Comparison of ENCODE assay signal across 14 cellular contexts in the genomic region with DNA sequence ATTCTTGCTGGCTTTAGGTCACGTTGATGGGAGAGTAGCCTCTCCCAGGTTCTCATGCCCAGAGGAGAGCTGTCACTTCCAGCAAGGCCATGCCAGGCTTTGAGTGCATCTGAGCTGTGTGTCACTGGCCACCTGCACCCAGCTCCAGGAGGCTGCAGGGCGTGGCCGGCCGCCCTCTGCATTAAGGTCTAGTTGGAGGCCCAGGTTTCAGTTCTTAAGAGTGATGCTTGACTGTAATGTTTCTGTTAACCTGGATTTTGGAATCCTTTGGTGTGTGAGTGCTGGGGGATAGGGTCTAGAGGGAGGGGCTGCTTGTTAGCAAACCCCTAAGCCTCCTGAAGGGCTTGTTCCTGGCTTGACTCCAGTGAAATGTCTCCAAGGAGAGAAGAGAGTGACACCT.
"Had no signal": no experiment of that assay in that cellular context is flagged by ENCODE, and none has a peak within 500 bp of the region (broad histone marks: within the 10 kb centered on the region; RNA-seq: fewer than 3 reads in every experiment).

No MANE protein-coding gene starts in this region.

- H3K9me3 ChIP-seq: lower lobe of right lung, psoas muscle, right lobe of liver, spleen, upper lobe of left lung had no signal

- DNase-seq: activated CD4-positive, alpha-beta T cell treated with anti-CD3 and anti-CD28 coated beads, Interleukin-2, amount 50 U/mL, for 4 hours; activated gamma-delta T cell treated with Interleukin-2 at 50 U/mL for 16 hours; activated T-cell treated with anti-CD3 and anti-CD28 coated beads, Interleukin-2, amount 50 U/mL, for 48 hours; foreskin keratinocyte; left cardiac atrium; lower lobe of right lung; psoas muscle; right lobe of liver; spleen; stimulated activated CD4-positive, alpha-beta T cell treated with anti-CD3 and anti-CD28 coated beads, Interleukin-1b, Interleukin-23, amount 100 ng/mL, for 48 hours; stimulated activated naive CD4-positive, alpha-beta T cell treated with Interleukin-2 at 50 U/mL for 16 hours had no signal

- H3K36me3 ChIP-seq: cardiac muscle cell, lower lobe of right lung, right lobe of liver, spleen, upper lobe of left lung had no signal

- H3K9me3 Mint-ChIP-seq: nephron had no signal

- H3K27ac Mint-ChIP-seq: nephron had no signal

- H3K4me3 Mint-ChIP-seq: nephron had no signal

- H3K27ac ChIP-seq: cardiac muscle cell, foreskin keratinocyte, lower lobe of right lung, psoas muscle, right lobe of liver, spleen, upper lobe of left lung had no signal

- H3K27me3 ChIP-seq: cardiac muscle cell, right lobe of liver, upper lobe of left lung had no signal

- ATAC-seq: foreskin keratinocyte, left cardiac atrium, lower lobe of right lung, psoas muscle, right lobe of liver had no signal

- H3K4me3 ChIP-seq: cardiac muscle cell, lower lobe of right lung, psoas muscle, right lobe of liver, spleen, upper lobe of left lung had no signal

- H3K4me1 ChIP-seq: foreskin keratinocyte, lower lobe of right lung, psoas muscle, right lobe of liver had no signal
